Comparison of ENCODE assay signal across 8 cellular contexts in genomic region chrX:8815460-8816065, GRCh38. TPM values are rescaled to one million over a fixed set of nuclear protein-coding genes. Genes with fewer than 3 reads are reported as not detected.
DNase-seq lines count a peak whose midpoint lies in the region; ATAC-seq, FAIRE-seq and TF ChIP-seq lines count a peak whose summit lies in the region.

No MANE protein-coding gene starts in this region.

- peak; percentile 69 for TF ChIP-seq CTCF in foreskin keratinocyte (conservative IDR thresholded peaks at IDR 0.05)

- DNase-seq in CMK (ENCODE audit: low read depth), result peak; percentile 8
- DNase-seq in GM18507 (ENCODE audit: extremely low spot score, insufficient read length, low read depth), result no peak
- peak; percentile 0 for DNase-seq in LoVo (ENCODE audit: low spot score)
- peak; percentile 8 for DNase-seq in SKM-1 treated with dmso at 0.1 percent for 144 hours (lab: John Stamatoyannopoulos, UW; ENCODE audit: unreplicated experiment)
- DNase-seq in foreskin keratinocyte, result peak in 1 of 2 donors; percentile 15
- peak; percentile 43 for DNase-seq in retina
- DNase-seq in DMS153 (lab: John Stamatoyannopoulos, UW), result no peak

- ATAC-seq in foreskin keratinocyte (peak; percentile 34), HG02588 (IDR thresholded peaks at IDR 0.05; ENCODE audit: unreplicated experiment) (no peak)

- H3K27me3 ChIP-seq in foreskin keratinocyte, result no peaks in the 10 kb centered on the region

- H3K27ac ChIP-seq in foreskin keratinocyte, result no peak overlapping the region

- peak; percentile 78 for FAIRE-seq in GM18507 (lab: Jason Lieb, UNC)

- H3K4me1 ChIP-seq in foreskin keratinocyte, result no peaks in the 10 kb centered on the region

RNA-seq across cellular contexts. Expression of gene FAM9A, which starts 14.4 kb away (rescaled TPM):
- total RNA-seq in foreskin keratinocyte, result not detected in 2 replicates
- polyA plus RNA-seq in foreskin keratinocyte, result not detected in 2 replicates

Comparison
In these comparisons a context has a peak if more than half of its experiments do, and no peak if none do; other contexts are left out.
1. DNase-seq: peak in CMK (single experiment), LoVo (single experiment), SKM-1 treated with dmso at 0.1 percent for 144 hours (single experiment) and retina (single experiment); none in GM18507 (single experiment) and DMS153 (single experiment).